ENCODE assay signal across 17 cellular contexts in the genomic region with DNA sequence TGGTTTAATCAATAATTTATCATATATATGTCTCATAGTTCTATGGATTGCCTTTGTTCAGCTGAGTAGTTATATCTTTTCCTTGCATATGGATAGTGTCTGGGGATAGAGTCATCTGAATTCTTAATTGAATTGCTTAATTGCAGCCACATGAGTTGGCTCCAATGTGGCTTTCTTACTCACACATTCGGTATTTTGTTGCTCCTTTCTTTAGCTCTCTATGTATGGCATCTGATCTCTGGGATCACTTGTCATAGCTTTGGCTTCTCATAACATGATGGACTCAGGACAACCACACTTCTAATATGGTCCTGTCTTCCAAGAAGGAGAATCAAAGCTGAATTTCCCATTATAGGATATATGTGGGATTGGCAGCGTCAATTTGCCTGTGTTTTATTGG.
DNase-seq lines count a peak whose midpoint lies in the region; TF ChIP-seq lines count a peak whose summit lies in the region.
"Had no signal": no experiment of that assay in that cellular context is flagged by ENCODE, and none has a peak within 500 bp of the region (broad histone marks: within the 10 kb centered on the region; RNA-seq: fewer than 3 reads in every experiment).

No MANE protein-coding gene starts in this region.

- H3K9me3 ChIP-seq in fibroblast of lung (ENCODE audit: control insufficient read depth, insufficient read depth, low read depth, low read length): no peaks in the 10 kb centered on the region
- H3K9me3 ChIP-seq in skeletal muscle satellite cell (replicated peaks; ENCODE audit: low read length): no peaks in the 10 kb centered on the region
- H3K9me3 ChIP-seq: pancreas had no signal

- H2AFZ ChIP-seq in fibroblast of lung (ENCODE audit: low read length): no peak overlapping the region

- H3K36me3 ChIP-seq in fibroblast of lung (ENCODE audit: control insufficient read depth, insufficient read depth, low read length) (no peaks in the 10 kb centered on the region), skeletal muscle satellite cell (ENCODE audit: insufficient read depth, low read length) (no peaks in the 10 kb centered on the region)
- H3K36me3 ChIP-seq: pancreas had no signal

- H3K4me2 ChIP-seq in fibroblast of lung (ENCODE audit: extremely low read depth, insufficient read depth, low read length): no peak overlapping the region
- H3K4me2 ChIP-seq in skeletal muscle satellite cell (ENCODE audit: low read length): peak overlapping the region; percentile 31

- no peaks in the 10 kb centered on the region for H3K36me3 Mint-ChIP-seq in chondrocyte (ENCODE audit: low read depth)
- H3K36me3 Mint-ChIP-seq: activated CD8-positive, alpha-beta memory T cell treated with anti-CD3 and anti-CD28 coated beads, Interleukin-2, amount 10 ng/mL, durations not matched to agents 7 days and 5 days; activated naive CD4-positive, alpha-beta T cell treated with anti-CD3 and anti-CD28 coated beads, Interleukin-2, amount 10 ng/mL, durations not matched to agents 7 days and 5 days; CD4-positive, alpha-beta memory T cell had no signal

- H3K79me2 ChIP-seq in fibroblast of lung (ENCODE audit: control insufficient read depth, insufficient read depth, low read length): no peaks in the 10 kb centered on the region

- H3K4me3 ChIP-seq in fibroblast of lung (replicated peaks in 1 of 4; ENCODE audit: control extremely low read depth in 1 of 4, insufficient read depth in 1 of 4, low read depth in 3 of 4, low read length in 4 of 4): no peak overlapping the region
- no peak overlapping the region for H3K4me3 ChIP-seq in skeletal muscle satellite cell (ENCODE audit: low read length)
- H3K4me3 ChIP-seq: pancreas had no signal

- H3K27ac ChIP-seq in fibroblast of lung (ENCODE audit: insufficient read depth, low read length): no peak overlapping the region
- H3K27ac ChIP-seq: pancreas had no signal

- H3K4me1 Mint-ChIP-seq in chondrocyte (ENCODE audit: low read depth): peaks cover 40% of the 10 kb centered on the region
- H3K4me1 Mint-ChIP-seq: activated CD8-positive, alpha-beta memory T cell treated with anti-CD3 and anti-CD28 coated beads, Interleukin-2, amount 10 ng/mL, durations not matched to agents 7 days and 5 days; activated naive CD4-positive, alpha-beta T cell treated with anti-CD3 and anti-CD28 coated beads, Interleukin-2, amount 10 ng/mL, durations not matched to agents 7 days and 5 days; CD4-positive, alpha-beta memory T cell; central memory CD8-positive, alpha-beta T cell had no signal

- no peak overlapping the region for H3K4me3 Mint-ChIP-seq in chondrocyte (ENCODE audit: unreplicated experiment)
- H3K4me3 Mint-ChIP-seq: activated CD8-positive, alpha-beta memory T cell treated with anti-CD3 and anti-CD28 coated beads, Interleukin-2, amount 10 ng/mL, durations not matched to agents 7 days and 5 days; activated naive CD4-positive, alpha-beta T cell treated with anti-CD3 and anti-CD28 coated beads, Interleukin-2, amount 10 ng/mL, durations not matched to agents 7 days and 5 days; CD4-positive, alpha-beta memory T cell; central memory CD8-positive, alpha-beta T cell had no signal

- no peak for TF ChIP-seq CTCF in fibroblast of lung (conservative IDR thresholded peaks at IDR 0.05 in 1 of 2, IDR thresholded peaks at IDR 0.05 in 1 of 2; ENCODE audit: low read depth in 1 of 2, low read length in 2 of 2)
- no peak for TF ChIP-seq CTCF in chondrocyte (IDR thresholded peaks at IDR 0.05)

- no peak overlapping the region for H3K9ac ChIP-seq in fibroblast of lung (ENCODE audit: insufficient read depth, low read length)
- no peak overlapping the region for H3K9ac ChIP-seq in skeletal muscle satellite cell (ENCODE audit: low read depth, low read length)

- H3K27me3 ChIP-seq in fibroblast of lung (ENCODE audit: control insufficient read depth, insufficient read depth, low read length) (no peaks in the 10 kb centered on the region), skeletal muscle satellite cell (ENCODE audit: control insufficient read depth, insufficient read depth, low read length) (no peaks in the 10 kb centered on the region)
- H3K27me3 ChIP-seq: pancreas had no signal

- H3K4me1 ChIP-seq in fibroblast of lung (ENCODE audit: control insufficient read depth, extremely low read depth, insufficient read depth, low read length) (no peaks in the 10 kb centered on the region), skeletal muscle satellite cell (ENCODE audit: control insufficient read depth, insufficient read depth, low read length) (peaks cover 24% of the 10 kb centered on the region)
- H3K4me1 ChIP-seq: pancreas had no signal

- no peaks in the 10 kb centered on the region for H4K20me1 ChIP-seq in fibroblast of lung (ENCODE audit: control insufficient read depth, extremely low read depth, insufficient read depth, low read length)

- no peak overlapping the region for H3K27ac Mint-ChIP-seq in chondrocyte (ENCODE audit: unreplicated experiment)
- H3K27ac Mint-ChIP-seq: activated CD8-positive, alpha-beta memory T cell treated with anti-CD3 and anti-CD28 coated beads, Interleukin-2, amount 10 ng/mL, durations not matched to agents 7 days and 5 days; activated naive CD4-positive, alpha-beta T cell treated with anti-CD3 and anti-CD28 coated beads, Interleukin-2, amount 10 ng/mL, durations not matched to agents 7 days and 5 days; CD4-positive, alpha-beta memory T cell had no signal

- H3K9me3 Mint-ChIP-seq in chondrocyte (ENCODE audit: low read depth): no peaks in the 10 kb centered on the region
- H3K9me3 Mint-ChIP-seq: activated naive CD4-positive, alpha-beta T cell treated with anti-CD3 and anti-CD28 coated beads, Interleukin-2, amount 10 ng/mL, durations not matched to agents 7 days and 5 days had no signal

- H3K27me3 Mint-ChIP-seq in chondrocyte (ENCODE audit: low read depth): no peaks in the 10 kb centered on the region
- H3K27me3 Mint-ChIP-seq: activated CD8-positive, alpha-beta memory T cell treated with anti-CD3 and anti-CD28 coated beads, Interleukin-2, amount 10 ng/mL, durations not matched to agents 7 days and 5 days; activated naive CD4-positive, alpha-beta T cell treated with anti-CD3 and anti-CD28 coated beads, Interleukin-2, amount 10 ng/mL, durations not matched to agents 7 days and 5 days; CD4-positive, alpha-beta memory T cell; central memory CD8-positive, alpha-beta T cell had no signal

- DNase-seq in ELR (ENCODE audit: low read depth) (peak; percentile 95), RPMI7951 (ENCODE audit: low read depth) (peak; percentile 90), fibroblast of lung (ENCODE audit: low read depth in 2 of 2) (peak; percentile 72 to 95), chondrocyte (ENCODE audit: low spot score) (no peak)
- no peak for DNase-seq in activated CD4-positive, CD25-positive, alpha-beta regulatory T cell treated with anti-CD3 and anti-CD28 coated beads, Interleukin-2, amount 50 U/mL, for 72 hours
- no peak for DNase-seq in activated T-cell treated with anti-CD3 and anti-CD28 coated beads, Interleukin-2, amount 50 U/mL, for 1 hour
- DNase-seq: activated CD8-positive, alpha-beta memory T cell treated with anti-CD3 and anti-CD28 coated beads, Interleukin-2, amount 10 ng/mL, durations not matched to agents 7 days and 5 days; activated naive CD4-positive, alpha-beta T cell treated with anti-CD3 and anti-CD28 coated beads, Interleukin-2, amount 10 ng/mL, durations not matched to agents 7 days and 5 days; CD4-positive, alpha-beta memory T cell; GF-D8; kidney glomerular epithelial cell; NCI-H2171 treated with DMSO at 0.1 percent for 48 hours; pancreas; stimulated activated CD4-positive, alpha-beta T cell treated with anti-CD3 and anti-CD28 coated beads, Interleukin-12 subunit alpha, Interleukin-12 subunit beta, amount 100 ng/mL, for 4 hours; substantia nigra had no signal

Comparison
In these comparisons a context has a peak if more than half of its experiments do, and no peak if none do; other contexts are left out.
1. DNase-seq: peak in ELR (single experiment), RPMI7951 (single experiment) and fibroblast of lung (2 of 2); none in activated CD4-positive, CD25-positive, alpha-beta regulatory T cell treated with anti-CD3 and anti-CD28 coated beads, Interleukin-2, amount 50 U/mL, for 72 hours (single experiment), activated T-cell treated with anti-CD3 and anti-CD28 coated beads, Interleukin-2, amount 50 U/mL, for 1 hour (single experiment) and chondrocyte (single experiment).